In genomic region chr12:104480012-104480411, GRCh38 we compare ENCODE assay signal across 19 cellular contexts. TPM values are rescaled to one million over a fixed set of nuclear protein-coding genes. Genes with fewer than 3 reads are reported as not detected.
DNase-seq lines count a peak whose midpoint lies in the region; ATAC-seq and TF ChIP-seq lines count a peak whose summit lies in the region.
"Had no signal": no experiment of that assay in that cellular context is flagged by ENCODE, and none has a peak within 500 bp of the region (broad histone marks: within the 10 kb centered on the region; RNA-seq: fewer than 3 reads in every experiment).

No MANE protein-coding gene starts in this region.

- H3K36me3 Mint-ChIP-seq in activated CD4-positive, alpha-beta T cell treated with anti-CD3 and anti-CD28 coated beads, Interleukin-2, amount 10 ng/mL, durations not matched to agents 24 days and 14 days (ENCODE audit: low read depth) = peaks cover 42% of the 10 kb centered on the region
- peaks cover 27% of the 10 kb centered on the region for H3K36me3 Mint-ChIP-seq in activated CD8-positive, alpha-beta T cell treated with anti-CD3 and anti-CD28 coated beads for 36 hours (ENCODE audit: low read depth)
- H3K36me3 Mint-ChIP-seq in natural killer cell = no peaks in the 10 kb centered on the region

- peaks cover 91% of the 10 kb centered on the region for H3K79me2 ChIP-seq in Loucy (ENCODE audit: insufficient read depth, low read length)
- H3K79me2 ChIP-seq: hepatocyte had no signal

- H3K4me3 Mint-ChIP-seq in activated CD4-positive, alpha-beta T cell treated with anti-CD3 and anti-CD28 coated beads, Interleukin-2, amount 10 ng/mL, durations not matched to agents 24 days and 14 days = no peak overlapping the region
- H3K4me3 Mint-ChIP-seq in activated CD8-positive, alpha-beta T cell treated with anti-CD3 and anti-CD28 coated beads for 36 hours = no peak overlapping the region
- no peak overlapping the region for H3K4me3 Mint-ChIP-seq in natural killer cell
- H3K4me3 Mint-ChIP-seq: stimulated activated memory B cell treated with anti-CD40 and anti-IgM and Interleukin-4, amounts not matched to agents 10 μg/mL and 1 μg/mL and 100 μg/mL, for 72 hours had no signal

- H3K27me3 Mint-ChIP-seq in activated CD4-positive, alpha-beta T cell treated with anti-CD3 and anti-CD28 coated beads, Interleukin-2, amount 10 ng/mL, durations not matched to agents 24 days and 14 days = no peaks in the 10 kb centered on the region
- no peaks in the 10 kb centered on the region for H3K27me3 Mint-ChIP-seq in activated CD8-positive, alpha-beta T cell treated with anti-CD3 and anti-CD28 coated beads for 36 hours
- H3K27me3 Mint-ChIP-seq in natural killer cell (ENCODE audit: low read depth in 2 of 2) = no peaks in the 10 kb centered on the region
- H3K27me3 Mint-ChIP-seq: stimulated activated memory B cell treated with anti-CD40 and anti-IgM and Interleukin-4, amounts not matched to agents 10 μg/mL and 1 μg/mL and 100 μg/mL, for 72 hours had no signal

- POLR2A ChIA-PET in activated CD8-positive, alpha-beta T cell treated with anti-CD3 and anti-CD28 coated beads for 36 hours (lab: Charles Lee) = interaction anchor here (2.1 kb wide), 1 partner anchor 10 kb away, joined by 6 read pairs; no protein-coding TSS in a partner anchor

- H4K20me1 ChIP-seq in Loucy (ENCODE audit: insufficient read depth, low read length, poor library complexity, severe bottlenecking) = peaks cover 16% of the 10 kb centered on the region

- peaks cover 76% of the 10 kb centered on the region for H3K4me1 Mint-ChIP-seq in activated CD4-positive, alpha-beta T cell treated with anti-CD3 and anti-CD28 coated beads, Interleukin-2, amount 10 ng/mL, durations not matched to agents 24 days and 14 days
- peaks cover 84% of the 10 kb centered on the region for H3K4me1 Mint-ChIP-seq in activated CD8-positive, alpha-beta T cell treated with anti-CD3 and anti-CD28 coated beads for 36 hours (ENCODE audit: low read depth)
- peaks cover 89 to 90% of the 10 kb centered on the region in 2 donors for H3K4me1 Mint-ChIP-seq in natural killer cell

- DNase-seq in activated CD4-positive, alpha-beta T cell treated with anti-CD3 and anti-CD28 coated beads, Interleukin-2, amount 10 ng/mL, durations not matched to agents 24 days and 14 days = no peak
- DNase-seq in activated CD4-positive, alpha-beta T cell treated with anti-CD3 and anti-CD28 coated beads for 48 hours = no peak
- DNase-seq in activated CD8-positive, alpha-beta T cell treated with anti-CD3 and anti-CD28 coated beads for 36 hours = no peak
- DNase-seq in natural killer cell (no peak), KBM-7 (no peak), kidney glomerular epithelial cell (lab: John Stamatoyannopoulos, UW) (no peak), lower lobe of right lung (no peak)
- DNase-seq: activated T-cell treated with anti-CD3 and anti-CD28 coated beads, Interleukin-2, amount 50 U/mL, for 1 hour; amniotic stem cell; kidney; NCI-H146; stimulated activated CD4-positive, alpha-beta T cell treated with anti-CD3 and anti-CD28 coated beads, Interleukin-12 subunit alpha, Interleukin-12 subunit beta, amount 100 ng/mL, for 4 hours had no signal

- no peaks in the 10 kb centered on the region for H3K9me3 Mint-ChIP-seq in activated CD4-positive, alpha-beta T cell treated with anti-CD3 and anti-CD28 coated beads, Interleukin-2, amount 10 ng/mL, durations not matched to agents 24 days and 14 days
- no peaks in the 10 kb centered on the region for H3K9me3 Mint-ChIP-seq in activated CD8-positive, alpha-beta T cell treated with anti-CD3 and anti-CD28 coated beads for 36 hours
- H3K9me3 Mint-ChIP-seq in natural killer cell = no peaks in the 10 kb centered on the region

- no peak for TF ChIP-seq CTCF in Loucy (conservative IDR thresholded peaks at IDR 0.05; ENCODE audit: low read length)
- TF ChIP-seq CTCF in activated CD8-positive, alpha-beta T cell treated with anti-CD3 and anti-CD28 coated beads for 36 hours (IDR thresholded peaks at IDR 0.05) = no peak
- TF ChIP-seq CTCF in natural killer cell (IDR thresholded peaks at IDR 0.05) = no peak
- no peak for TF ChIP-seq CTCF in lower lobe of right lung (IDR thresholded peaks at IDR 0.05)

- H3K36me3 ChIP-seq in Loucy (ENCODE audit: insufficient read depth, low read length) (peaks cover 45% of the 10 kb centered on the region; the same call in 1 of the 2 replicates), lower lobe of right lung (no peaks in the 10 kb centered on the region)
- H3K36me3 ChIP-seq: prostate gland, tibial nerve had no signal

- H3F3A ChIP-seq in Loucy (ENCODE audit: low read depth) = 0 out of 2 replicates have a peak, but pooled peaks cover 4% of the 10 kb centered on the region

- H3K9me3 ChIP-seq in Loucy (ENCODE audit: insufficient read depth, low read depth, low read length) (no peaks in the 10 kb centered on the region), lower lobe of right lung (no peaks in the 10 kb centered on the region)
- H3K9me3 ChIP-seq: prostate gland had no signal

- H2AFZ ChIP-seq in Loucy (ENCODE audit: low read length) = no peak overlapping the region
- H2AFZ ChIP-seq: hepatocyte had no signal

- H3K9me2 ChIP-seq in Loucy (replicated peaks; ENCODE audit: low read depth, low read length) = no peaks in the 10 kb centered on the region

- CTCF ChIA-PET in activated CD8-positive, alpha-beta T cell treated with anti-CD3 and anti-CD28 coated beads for 36 hours (lab: Charles Lee) = no interaction called here

- no peak for ATAC-seq in activated CD8-positive, alpha-beta T cell treated with anti-CD3 and anti-CD28 coated beads for 36 hours
- ATAC-seq in natural killer cell (no peak), lower lobe of right lung (no peak)
- ATAC-seq: A549; stimulated activated memory B cell treated with anti-CD40 and anti-IgM and Interleukin-4, amounts not matched to agents 10 μg/mL and 1 μg/mL and 100 μg/mL, for 72 hours had no signal

- H3K4me1 ChIP-seq in Loucy (ENCODE audit: insufficient read depth, low read length, poor library complexity, severe bottlenecking) = peaks cover 84% of the 10 kb centered on the region
- H3K4me1 ChIP-seq in lower lobe of right lung = peaks cover 40% of the 10 kb centered on the region
- H3K4me1 ChIP-seq: A549, prostate gland had no signal

- H3K27ac Mint-ChIP-seq in activated CD4-positive, alpha-beta T cell treated with anti-CD3 and anti-CD28 coated beads, Interleukin-2, amount 10 ng/mL, durations not matched to agents 24 days and 14 days = peak overlapping the region; percentile 45
- peak overlapping the region; percentile 56 for H3K27ac Mint-ChIP-seq in activated CD8-positive, alpha-beta T cell treated with anti-CD3 and anti-CD28 coated beads for 36 hours
- peak overlapping the region; percentile 92 to 98 for H3K27ac Mint-ChIP-seq in natural killer cell

- in situ Hi-C loops in KBM-7 (cut with MboI; ENCODE audit: low pct_unique_long_range_greater_than_20kb, low sequenced_read_pairs) = no loop called here

- no peak overlapping the region for H3K27ac ChIP-seq in lower lobe of right lung
- H3K27ac ChIP-seq: A549, hepatocyte, prostate gland, RWPE1, tibial nerve had no signal

- peak overlapping the region; percentile 75 for H3K9ac ChIP-seq in Loucy (ENCODE audit: low read depth, low read length, poor library complexity, severe bottlenecking)

- no peaks in the 10 kb centered on the region for H3K27me3 ChIP-seq in Loucy (ENCODE audit: insufficient read depth, low read length, poor library complexity, severe bottlenecking)
- H3K27me3 ChIP-seq in lower lobe of right lung (ENCODE audit: low read depth) = no peaks in the 10 kb centered on the region
- H3K27me3 ChIP-seq: hepatocyte, tibial nerve had no signal

- intact Hi-C loops in activated CD4-positive, alpha-beta T cell treated with anti-CD3 and anti-CD28 coated beads, Interleukin-2, amount 10 ng/mL, durations not matched to agents 24 days and 14 days (cut with micrococcal nuclease) = no loop called here
- intact Hi-C loops in activated CD8-positive, alpha-beta T cell treated with anti-CD3 and anti-CD28 coated beads for 36 hours (cut with micrococcal nuclease) = no loop called here
- intact Hi-C loops in natural killer cell (cut with micrococcal nuclease) = no loop called here
- intact Hi-C loops in lower lobe of right lung (cut with DNase I) = no loop called here

- H3K4me3 ChIP-seq in Loucy (ENCODE audit: low read length, poor library complexity, severe bottlenecking) = peak overlapping the region; percentile 71
- no peak overlapping the region for H3K4me3 ChIP-seq in lower lobe of right lung
- H3K4me3 ChIP-seq: A549, hepatocyte, prostate gland, tibial nerve had no signal

- peak overlapping the region; percentile 77 for H3K4me2 ChIP-seq in Loucy (ENCODE audit: low read depth, low read length, poor library complexity, severe bottlenecking)
- H3K4me2 ChIP-seq: A549, hepatocyte had no signal

RNA-seq across cellular contexts. Expression of gene CHST11, which starts 23.3 kb away (rescaled TPM):
- total RNA-seq in activated CD4-positive, alpha-beta T cell treated with anti-CD3 and anti-CD28 coated beads, Interleukin-2, amount 10 ng/mL, durations not matched to agents 24 days and 14 days = 44.9 and 46.2 TPM in 2 replicates
- total RNA-seq in activated CD8-positive, alpha-beta T cell treated with anti-CD3 and anti-CD28 coated beads for 36 hours = 10 to 100 TPM; 30.9 to 33.9 TPM
- 100 to 1,000 TPM in 1 of 3 donors, 10 to 100 TPM in 2; 85.3 to 118 (median 96.1) TPM for total RNA-seq in natural killer cell
- 46.2 TPM for total RNA-seq in lower lobe of right lung

Comparison
In these comparisons a context has a peak if more than half of its experiments do, and no peak if none do; other contexts are left out.
1. H3K27ac Mint-ChIP-seq: peak in every context shown above with its lines; median percentile 95 in natural killer cell; 56 in activated CD8-positive, alpha-beta T cell treated with anti-CD3 and anti-CD28 coated beads for 36 hours; 45 in activated CD4-positive, alpha-beta T cell treated with anti-CD3 and anti-CD28 coated beads, Interleukin-2, amount 10 ng/mL, durations not matched to agents 24 days and 14 days.